In the genomic region with DNA sequence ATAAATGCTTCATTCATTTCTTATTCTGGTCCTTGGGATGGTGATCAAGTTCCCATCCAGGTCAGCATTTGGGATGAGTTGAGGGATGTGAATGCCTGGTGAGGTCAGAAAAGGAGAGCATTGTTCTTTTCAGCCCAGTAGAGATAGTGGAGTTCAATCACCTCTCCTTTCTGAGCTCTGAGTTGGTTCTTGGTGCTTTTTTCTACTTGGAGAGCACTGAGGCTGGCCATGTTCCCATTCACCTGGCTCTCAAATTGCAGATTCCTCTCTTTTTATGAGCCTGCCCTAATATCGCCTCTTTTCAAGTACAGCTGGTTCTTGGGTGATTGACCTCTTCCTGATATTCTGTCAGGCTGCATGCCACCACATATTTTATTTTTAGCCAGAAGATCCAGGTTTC, we compare ENCODE assay signal across 32 cellular contexts. TPM values are rescaled to one million over a fixed set of nuclear protein-coding genes. Genes with fewer than 3 reads are reported as not detected.
"Had no signal": no experiment of that assay in that cellular context is flagged by ENCODE, and none has a peak within 500 bp of the region (broad histone marks: within the 10 kb centered on the region; RNA-seq: fewer than 3 reads in every experiment).

No MANE protein-coding gene starts in this region.

- H3K4me3 Mint-ChIP-seq: activated CD4-positive, alpha-beta T cell treated with anti-CD3 and anti-CD28 coated beads for 36 hours; activated CD8-positive, alpha-beta T cell treated with anti-CD3 and anti-CD28 coated beads, Interleukin-2, amount 10 ng/mL, durations not matched to agents 7 days and 5 days; activated naive CD8-positive, alpha-beta T cell treated with anti-CD3 and anti-CD28 coated beads, Interleukin-2, amount 10 ng/mL, durations not matched to agents 7 days and 5 days; IgD-negative memory B cell; T-cell had no signal

- H3K36me3 ChIP-seq: adrenal gland, breast epithelium, MG63, WERI-Rb-1 had no signal

- H3K27me3 ChIP-seq: adrenal gland, breast epithelium had no signal

- H3K27ac Mint-ChIP-seq: activated CD4-positive, alpha-beta T cell treated with anti-CD3 and anti-CD28 coated beads for 36 hours; activated CD8-positive, alpha-beta T cell treated with anti-CD3 and anti-CD28 coated beads, Interleukin-2, amount 10 ng/mL, durations not matched to agents 7 days and 5 days; activated naive CD8-positive, alpha-beta T cell treated with anti-CD3 and anti-CD28 coated beads, Interleukin-2, amount 10 ng/mL, durations not matched to agents 7 days and 5 days; IgD-negative memory B cell; T-cell had no signal

- H3K9me3 ChIP-seq: adrenal gland, breast epithelium, MG63 had no signal

- H3K9me3 Mint-ChIP-seq: activated naive CD8-positive, alpha-beta T cell treated with anti-CD3 and anti-CD28 coated beads, Interleukin-2, amount 10 ng/mL, durations not matched to agents 7 days and 5 days; IgD-negative memory B cell; T-cell had no signal

- H3K27ac ChIP-seq: breast epithelium, KMS-11, SK-N-MC, WERI-Rb-1 had no signal

- ATAC-seq: activated CD4-positive, alpha-beta T cell treated with anti-CD3 and anti-CD28 coated beads for 36 hours; activated CD8-positive, alpha-beta T cell treated with anti-CD3 and anti-CD28 coated beads, Interleukin-2, amount 10 ng/mL, durations not matched to agents 7 days and 5 days; Panc1; Right ventricle myocardium inferior; T-cell had no signal

- H3K36me3 Mint-ChIP-seq: activated naive CD8-positive, alpha-beta T cell treated with anti-CD3 and anti-CD28 coated beads, Interleukin-2, amount 10 ng/mL, durations not matched to agents 7 days and 5 days; IgD-negative memory B cell; T-cell had no signal

- H3K4me2 ChIP-seq: KMS-11 had no signal

- H3K4me1 Mint-ChIP-seq: activated CD4-positive, alpha-beta T cell treated with anti-CD3 and anti-CD28 coated beads for 36 hours; IgD-negative memory B cell; T-cell had no signal

- H3K4me1 ChIP-seq: breast epithelium had no signal

- H3K9ac ChIP-seq: KMS-11 had no signal

- DNase-seq: activated CD4-positive, alpha-beta T cell treated with anti-CD3 and anti-CD28 coated beads for 36 hours; activated CD4-positive, alpha-beta T cell treated with anti-CD3 and anti-CD28 coated beads, Interleukin-2, amount 50 U/mL, for 4 hours; activated CD8-positive, alpha-beta memory T cell treated with anti-CD3 and anti-CD28 coated beads, Interleukin-2, amount 50 U/mL, for 48 hours; activated CD8-positive, alpha-beta T cell treated with anti-CD3 and anti-CD28 coated beads, Interleukin-2, amount 10 ng/mL, durations not matched to agents 7 days and 5 days; activated naive CD4-positive, alpha-beta T cell treated with anti-CD3 and anti-CD28 coated beads, Interleukin-2, amount 50 U/mL, for 16 hours; activated naive CD8-positive, alpha-beta T cell treated with anti-CD3 and anti-CD28 coated beads, Interleukin-2, amount 10 ng/mL, durations not matched to agents 7 days and 5 days; activated T-cell treated with anti-CD3 and anti-CD28 coated beads, Interleukin-2, amount 50 U/mL, for 1 hour; adrenal gland; aorta; MG63; NCI-H146; NCI-H187 treated with DMSO at 0.1 percent for 48 hours; NCI-H2081 treated with DMSO at 0.1 percent for 48 hours; NCI-H2171; NCI-H2227 treated with DMSO at 0.1 percent for 48 hours; NCI-H526 treated with DMSO at 0.1 percent for 48 hours; NCI-H82; NK-92 treated with Interleukin-12 subunit alpha and Interleukin-12 subunit beta, amount 100 ng/mL, for 24 hours; OCI-M1; RPMI8226; T-cell; T-helper 2 cell; T1000; WERI-Rb-1 had no signal

- H3K4me3 ChIP-seq: adrenal gland, breast epithelium, MG63, SK-N-MC had no signal

- FAIRE-seq: TTC549 had no signal

RNA-seq across cellular contexts. Expression of a gene that starts 10.5 kb away (rescaled TPM):
- total RNA-seq: activated CD8-positive, alpha-beta T cell treated with anti-CD3 and anti-CD28 coated beads, Interleukin-2, amount 10 ng/mL, durations not matched to agents 7 days and 5 days; NCI-H460 had no signal
- polyA plus RNA-seq: IgD-negative memory B cell had no signal
